Comparison of ENCODE assay signal across 18 cellular contexts in the genomic region with DNA sequence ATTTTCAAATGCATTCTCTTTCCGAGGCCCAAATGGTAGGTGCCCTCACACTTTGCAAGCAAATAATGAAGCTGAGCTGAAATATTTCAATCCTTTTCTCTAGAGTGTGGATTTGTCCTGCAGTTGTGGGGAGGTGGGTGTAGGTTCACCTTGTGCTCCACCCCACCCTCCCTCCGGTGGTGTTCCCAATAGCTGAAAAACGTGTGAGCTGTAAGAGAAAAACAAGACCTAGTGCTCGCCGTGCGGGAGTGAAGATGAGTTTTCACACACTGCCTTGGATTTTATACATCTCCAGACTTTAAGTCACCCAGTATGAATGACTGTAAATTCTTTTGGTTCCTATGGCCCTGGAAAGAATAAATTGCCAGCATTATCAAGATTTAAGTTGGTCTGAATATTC. TPM values are rescaled to one million over a fixed set of nuclear protein-coding genes. Genes with fewer than 3 reads are reported as not detected.
DNase-seq lines count a peak whose midpoint lies in the region; ATAC-seq and TF ChIP-seq lines count a peak whose summit lies in the region.
"Had no signal": no experiment of that assay in that cellular context is flagged by ENCODE, and none has a peak within 500 bp of the region (broad histone marks: within the 10 kb centered on the region; RNA-seq: fewer than 3 reads in every experiment).

No MANE protein-coding gene starts in this region.

- no peak overlapping the region for H2BK12ac ChIP-seq in trophoblast cell (ENCODE audit: low read length)

- H4K91ac ChIP-seq in trophoblast cell (ENCODE audit: low read depth, low read length): no peak overlapping the region

- no peak overlapping the region for H4K8ac ChIP-seq in trophoblast cell (ENCODE audit: low read depth, low read length)

- WGBS in trophoblast cell (ENCODE audit: extremely low coverage, insufficient coverage, insufficient read length): no CpG with 5 or more reads among the region's 6 CpGs
- WGBS in spleen, 5 donors: 27 to 43% (median 35%) methylated on average over 6 of the region's 6 CpGs

- no peak for ATAC-seq in GM18868 (IDR thresholded peaks at IDR 0.05; ENCODE audit: unreplicated experiment)
- ATAC-seq: A549; left colon; natural killer cell treated with Interleukin-12 subunit alpha and Interleukin-12 subunit beta and Interleukin-15 and Interleukin-18, amount 100 ng/mL, for 72 hours had no signal

- intact Hi-C loops in spleen (cut with DNase I; ENCODE audit: low total_unique reads): no loop called here

- no peak overlapping the region for H2BK5ac ChIP-seq in trophoblast cell (ENCODE audit: low read depth, low read length, poor library complexity)

- H3K14ac ChIP-seq in trophoblast cell (ENCODE audit: low read length): no peak overlapping the region

- TF ChIP-seq CTCF in fibroblast of lung (conservative IDR thresholded peaks at IDR 0.05 in 1 of 2, IDR thresholded peaks at IDR 0.05 in 1 of 2; ENCODE audit: low read depth in 1 of 2, low read length in 2 of 2) (no peak), spleen (IDR thresholded peaks at IDR 0.05 in 8 of 11, conservative IDR thresholded peaks at IDR 0.05 in 3 of 11) (no peak)

- H4K12ac ChIP-seq in trophoblast cell (ENCODE audit: low read depth, low read length): no peak overlapping the region

- H2AK5ac ChIP-seq in trophoblast cell (ENCODE audit: low read length): no peak overlapping the region

- H3K4me2 ChIP-seq in fibroblast of lung (ENCODE audit: extremely low read depth, insufficient read depth, low read length) (no peak overlapping the region), trophoblast cell (ENCODE audit: low read length) (peak overlapping the region; percentile 85)
- H3K4me2 ChIP-seq: A549 had no signal

- H3K18ac ChIP-seq in trophoblast cell (ENCODE audit: low read length): no peak overlapping the region

- no peak for TF ChIP-seq POLR2A in spleen (IDR thresholded peaks at IDR 0.05)

- no peak overlapping the region for H3K4ac ChIP-seq in trophoblast cell (ENCODE audit: low read depth, low read length)

- no peak overlapping the region for H3K9ac ChIP-seq in fibroblast of lung (ENCODE audit: insufficient read depth, low read length)
- no peak overlapping the region for H3K9ac ChIP-seq in trophoblast cell (ENCODE audit: low read length)

- H3K4me3 ChIP-seq in fibroblast of lung (replicated peaks in 1 of 4; ENCODE audit: control extremely low read depth in 1 of 4, insufficient read depth in 1 of 4, low read depth in 3 of 4, low read length in 4 of 4) (peak overlapping the region in 1 of 4 experiments; percentile 71), trophoblast cell (ENCODE audit: low read depth, low read length) (no peak overlapping the region), spleen (no peak overlapping the region)
- H3K4me3 ChIP-seq: A549 had no signal

- no peak overlapping the region for H3K23ac ChIP-seq in trophoblast cell (ENCODE audit: low read length)

- H3K27me3 ChIP-seq in fibroblast of lung (ENCODE audit: control insufficient read depth, insufficient read depth, low read length): peaks cover 2% of the 10 kb centered on the region
- peaks cover 12% of the 10 kb centered on the region for H3K27me3 ChIP-seq in trophoblast cell (ENCODE audit: insufficient read depth, low read length)
- H3K27me3 ChIP-seq in spleen (replicated peaks in 1 of 7): peaks cover 0 to 72% (median 49%) of the 10 kb centered on the region in 7 donors

- H3K36me3 ChIP-seq in fibroblast of lung (ENCODE audit: control insufficient read depth, insufficient read depth, low read length) (no peaks in the 10 kb centered on the region), trophoblast cell (ENCODE audit: control insufficient read depth in 1 of 2, insufficient read depth in 2 of 2, low read length in 2 of 2) (no peaks in the 10 kb centered on the region), spleen (no peaks in the 10 kb centered on the region)
- H3K36me3 ChIP-seq: upper lobe of left lung had no signal

- H3K27ac ChIP-seq in fibroblast of lung (ENCODE audit: insufficient read depth, low read length) (no peak overlapping the region), trophoblast cell (ENCODE audit: low read depth, low read length) (no peak overlapping the region), spleen (no peak overlapping the region)
- H3K27ac ChIP-seq: A549, foreskin keratinocyte, upper lobe of left lung had no signal

- H3K9me3 ChIP-seq in fibroblast of lung (ENCODE audit: control insufficient read depth, insufficient read depth, low read depth, low read length): no peaks in the 10 kb centered on the region
- no peaks in the 10 kb centered on the region for H3K9me3 ChIP-seq in trophoblast cell (ENCODE audit: insufficient read depth, low read depth, low read length)
- H3K9me3 ChIP-seq in spleen: peaks cover 0 to 20% (median 0%) of the 10 kb centered on the region in 8 donors
- H3K9me3 ChIP-seq: A549, upper lobe of left lung had no signal

- no peak overlapping the region for H2BK120ac ChIP-seq in trophoblast cell (ENCODE audit: insufficient read depth, low read length, poor library complexity)

- H2AFZ ChIP-seq in fibroblast of lung (ENCODE audit: low read length): no peak overlapping the region
- H2AFZ ChIP-seq in trophoblast cell (ENCODE audit: insufficient read depth, low read length, poor library complexity): no peak overlapping the region

- H3K79me2 ChIP-seq in fibroblast of lung (ENCODE audit: control insufficient read depth, insufficient read depth, low read length): peaks cover 25% of the 10 kb centered on the region
- H3K79me2 ChIP-seq in trophoblast cell (ENCODE audit: control insufficient read depth, insufficient read depth, low read length, poor library complexity): peaks cover 14% of the 10 kb centered on the region

- peak; percentile 24 to 57 for DNase-seq in NCI-H2081 (lab: John Stamatoyannopoulos, UW)
- DNase-seq in NCI-H2081 treated with DMSO at 0.1 percent for 48 hours (lab: John Stamatoyannopoulos, UW): no peak
- peak; percentile 48 for DNase-seq in NCI-H82 (lab: John Stamatoyannopoulos, UW)
- peak; percentile 20 to 46 for DNase-seq in fibroblast of lung (ENCODE audit: low read depth in 2 of 2)
- DNase-seq in trophoblast cell: no peak
- DNase-seq in spleen: no peak
- no peak for DNase-seq in NOMO-1 treated with dmso at 0.1 percent for 144 hours (lab: John Stamatoyannopoulos, UW; ENCODE audit: unreplicated experiment)
- DNase-seq: dermis blood vessel endothelial cell; DMS 273 treated with DMSO at 0.1 percent for 48 hours; foreskin keratinocyte; HFFc6; left colon; stimulated activated CD4-positive, alpha-beta T cell treated with anti-CD3 and anti-CD28 coated beads, Interleukin-12 subunit alpha, Interleukin-12 subunit beta, amount 100 ng/mL, for 4 hours; T1000 had no signal

- peaks cover 17% of the 10 kb centered on the region for H3K79me1 ChIP-seq in trophoblast cell (ENCODE audit: low read length)

- H3K4me1 ChIP-seq in fibroblast of lung (ENCODE audit: control insufficient read depth, extremely low read depth, insufficient read depth, low read length) (no peaks in the 10 kb centered on the region), trophoblast cell (ENCODE audit: control insufficient read depth in 1 of 2, insufficient read depth in 2 of 2, low read length in 2 of 2) (peaks cover 2 to 4% of the 10 kb centered on the region in 2 experiments), spleen (peaks cover 4 to 35% (median 23%) of the 10 kb centered on the region in 6 donors)
- H3K4me1 ChIP-seq: A549 had no signal

- no peaks in the 10 kb centered on the region for H4K20me1 ChIP-seq in fibroblast of lung (ENCODE audit: control insufficient read depth, extremely low read depth, insufficient read depth, low read length)

RNA-seq across cellular contexts. Expression of a gene that starts 2.0 kb away (rescaled TPM):
- total RNA-seq in fibroblast of lung (0.99 and 2.1 TPM in 2 replicates), spleen (under 1 TPM; 0.23 to 0.92 (median 0.32) TPM)
- polyA plus RNA-seq in fibroblast of lung (1.2 and 1.5 TPM in 2 replicates), spleen (under 1 TPM; 0.09 to 0.32 (median 0.26) TPM)
- 2.8 and 3.4 TPM in 2 replicates for polyA plus RNA-seq in fibroblast of lung (2012)
- polyA minus RNA-seq in fibroblast of lung (ENCODE audit: low replicate concordance): 0.94 and 1.3 TPM in 2 replicates
- polyA plus RNA-seq in trophoblast cell (2013): 11.8 and 12.1 TPM in 2 replicates
- total RNA-seq: dermis blood vessel endothelial cell; HFFc6; natural killer cell treated with Interleukin-12 subunit alpha and Interleukin-12 subunit beta and Interleukin-15 and Interleukin-18, amount 100 ng/mL, for 72 hours had no signal
- polyA plus RNA-seq: A549 had no signal

Comparison
In these comparisons a context has a peak if more than half of its experiments do, and no peak if none do; other contexts are left out.
1. DNase-seq: peak in NCI-H2081 (2 of 2), NCI-H82 (single experiment) and fibroblast of lung (2 of 2); none in NCI-H2081 treated with DMSO at 0.1 percent for 48 hours (single experiment), trophoblast cell (0 of 2), spleen (single experiment) and NOMO-1 treated with dmso at 0.1 percent for 144 hours (single experiment).